In the genomic region with DNA sequence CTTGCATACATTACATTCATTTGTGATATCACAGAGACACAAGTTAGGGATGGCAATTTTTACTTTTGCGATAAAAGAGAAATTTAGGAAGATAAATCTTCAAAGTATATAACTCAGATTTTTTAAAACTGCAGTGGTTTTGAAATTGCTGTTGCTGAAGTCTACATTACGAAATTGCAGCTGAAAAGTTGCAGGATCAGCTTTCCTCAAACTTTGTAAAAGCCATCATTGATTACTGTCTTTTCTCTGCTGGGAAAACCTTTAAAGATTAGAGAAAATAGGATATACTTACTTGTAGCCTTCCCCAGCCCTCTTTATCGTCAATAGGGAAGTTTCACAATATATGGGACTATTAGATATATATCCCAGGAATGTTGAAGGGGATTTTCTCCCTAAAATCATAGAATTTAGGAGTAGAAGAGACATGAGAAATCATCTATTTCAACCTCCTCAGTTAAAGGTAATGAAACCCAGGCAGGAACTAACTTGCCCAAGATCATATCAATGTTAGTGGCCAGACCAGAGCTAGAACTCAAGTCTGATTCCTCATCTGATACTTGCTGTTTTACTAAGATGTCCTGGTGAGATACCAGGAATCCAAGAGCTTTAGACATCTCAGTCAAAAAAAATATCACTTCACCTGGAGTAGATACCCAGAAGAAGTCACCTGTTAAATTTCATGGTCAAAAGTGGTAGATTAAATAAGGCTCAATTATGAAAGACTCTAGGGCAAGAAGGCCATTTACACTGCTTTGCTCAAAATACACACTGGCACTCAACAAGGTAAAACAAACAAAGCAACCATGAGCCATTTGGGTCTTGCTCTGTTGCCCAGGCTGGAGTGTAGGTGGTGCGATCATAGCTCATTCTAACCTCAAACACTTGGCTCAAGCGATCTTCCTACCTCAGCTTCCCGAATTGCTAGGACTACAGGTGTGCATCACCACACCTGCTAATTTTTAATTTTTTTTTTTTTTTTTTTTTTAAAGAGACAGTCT, we compare ENCODE assay signal across 1 cellular context.
TF ChIP-seq lines count a peak whose summit lies in the region.

No MANE protein-coding gene starts in this region.

TF ChIP-seq in HepG2, 621 proteins besides CTCF, POLR2A, EP300 and RAD21 (continues in another document):
- TF ChIP-seq ZNF83 (CRISPR knock-in tag; IDR thresholded peaks at IDR 0.05; ENCODE audit: borderline replicate concordance) (no peak), ZNF205 (CRISPR knock-in tag; IDR thresholded peaks at IDR 0.05) (peak; percentile 98), GABPB1 (CRISPR knock-in tag; IDR thresholded peaks at IDR 0.05) (no peak), ZNF687 (CRISPR knock-in tag; IDR thresholded peaks at IDR 0.05) (no peak), SOX13 (IDR thresholded peaks at IDR 0.05) (no peak), SOX13 (CRISPR knock-in tag; conservative IDR thresholded peaks at IDR 0.05 in 1 of 2, IDR thresholded peaks at IDR 0.05 in 1 of 2) (no peak), KAT7 (CRISPR knock-in tag; IDR thresholded peaks at IDR 0.05; ENCODE audit: borderline replicate concordance) (no peak), BORCS8-MEF2B (CRISPR knock-in tag; IDR thresholded peaks at IDR 0.05) (no peak), CENPT (CRISPR knock-in tag; IDR thresholded peaks at IDR 0.05; ENCODE audit: low read depth) (no peak), ZNF3 (CRISPR knock-in tag; IDR thresholded peaks at IDR 0.05) (peak; percentile 76; the same call in 1 of the 2 replicates), ZNF18 (CRISPR knock-in tag; IDR thresholded peaks at IDR 0.05; ENCODE audit: insufficient replicate concordance) (peak; percentile 27), SCMH1 (CRISPR knock-in tag; IDR thresholded peaks at IDR 0.05; ENCODE audit: borderline replicate concordance) (no peak), ZNF558 (CRISPR knock-in tag; IDR thresholded peaks at IDR 0.05; ENCODE audit: borderline replicate concordance) (no peak), TIGD3 (CRISPR knock-in tag; IDR thresholded peaks at IDR 0.05; ENCODE audit: borderline replicate concordance) (no peak), ZNF317 (CRISPR knock-in tag; IDR thresholded peaks at IDR 0.05) (no peak), ZBTB25 (CRISPR knock-in tag; IDR thresholded peaks at IDR 0.05) (no peak), ZNF225 (CRISPR knock-in tag; IDR thresholded peaks at IDR 0.05) (no peak), POLR2AphosphoS5 (IDR thresholded peaks at IDR 0.05; ENCODE audit: low read depth, low read length) (no peak; the same call in 1 of the 2 replicates), RCOR2 (CRISPR knock-in tag; IDR thresholded peaks at IDR 0.05) (0 out of 2 replicates have a peak, but pooled peaks have one; percentile 14), EHMT2 (IDR thresholded peaks at IDR 0.05; ENCODE audit: borderline replicate concordance, low read depth, low read length) (no peak), ZNF382 (CRISPR knock-in tag; IDR thresholded peaks at IDR 0.05; ENCODE audit: borderline replicate concordance) (no peak), ZNF441 (CRISPR knock-in tag; IDR thresholded peaks at IDR 0.05; ENCODE audit: borderline replicate concordance) (no peak), MLLT10 (CRISPR knock-in tag; IDR thresholded peaks at IDR 0.05) (no peak), ADNP (CRISPR knock-in tag; IDR thresholded peaks at IDR 0.05) (no peak), HOXD1 (CRISPR knock-in tag; IDR thresholded peaks at IDR 0.05) (no peak), ZBTB42 (CRISPR knock-in tag; IDR thresholded peaks at IDR 0.05) (no peak)
- TF ChIP-seq, protein P1, sequence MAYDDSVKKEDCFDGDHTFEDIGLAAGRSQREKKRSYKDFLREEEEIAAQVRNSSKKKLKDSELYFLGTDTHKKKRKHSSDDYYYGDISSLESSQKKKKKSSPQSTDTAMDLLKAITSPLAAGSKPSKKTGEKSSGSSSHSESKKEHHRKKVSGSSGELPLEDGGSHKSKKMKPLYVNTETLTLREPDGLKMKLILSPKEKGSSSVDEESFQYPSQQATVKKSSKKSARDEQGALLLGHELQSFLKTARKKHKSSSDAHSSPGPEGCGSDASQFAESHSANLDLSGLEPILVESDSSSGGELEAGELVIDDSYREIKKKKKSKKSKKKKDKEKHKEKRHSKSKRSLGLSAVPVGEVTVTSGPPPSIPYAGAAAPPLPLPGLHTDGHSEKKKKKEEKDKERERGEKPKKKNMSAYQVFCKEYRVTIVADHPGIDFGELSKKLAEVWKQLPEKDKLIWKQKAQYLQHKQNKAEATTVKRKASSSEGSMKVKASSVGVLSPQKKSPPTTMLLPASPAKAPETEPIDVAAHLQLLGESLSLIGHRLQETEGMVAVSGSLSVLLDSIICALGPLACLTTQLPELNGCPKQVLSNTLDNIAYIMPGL (CRISPR knock-in tag; IDR thresholded peaks at IDR 0.05; ENCODE audit: borderline replicate concordance in 1 of 2, low read depth in 1 of 2) = no peak
- TF ChIP-seq, protein P2, sequence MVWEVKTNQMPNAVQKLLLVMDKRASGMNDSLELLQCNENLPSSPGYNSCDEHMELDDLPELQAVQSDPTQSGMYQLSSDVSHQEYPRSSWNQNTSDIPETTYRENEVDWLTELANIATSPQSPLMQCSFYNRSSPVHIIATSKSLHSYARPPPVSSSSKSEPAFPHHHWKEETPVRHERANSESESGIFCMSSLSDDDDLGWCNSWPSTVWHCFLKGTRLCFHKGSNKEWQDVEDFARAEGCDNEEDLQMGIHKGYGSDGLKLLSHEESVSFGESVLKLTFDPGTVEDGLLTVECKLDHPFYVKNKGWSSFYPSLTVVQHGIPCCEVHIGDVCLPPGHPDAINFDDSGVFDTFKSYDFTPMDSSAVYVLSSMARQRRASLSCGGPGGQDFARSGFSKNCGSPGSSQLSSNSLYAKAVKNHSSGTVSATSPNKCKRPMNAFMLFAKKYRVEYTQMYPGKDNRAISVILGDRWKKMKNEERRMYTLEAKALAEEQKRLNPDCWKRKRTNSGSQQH (CRISPR knock-in tag; IDR thresholded peaks at IDR 0.05; ENCODE audit: low read depth) = no peak
- TF ChIP-seq, protein P3, sequence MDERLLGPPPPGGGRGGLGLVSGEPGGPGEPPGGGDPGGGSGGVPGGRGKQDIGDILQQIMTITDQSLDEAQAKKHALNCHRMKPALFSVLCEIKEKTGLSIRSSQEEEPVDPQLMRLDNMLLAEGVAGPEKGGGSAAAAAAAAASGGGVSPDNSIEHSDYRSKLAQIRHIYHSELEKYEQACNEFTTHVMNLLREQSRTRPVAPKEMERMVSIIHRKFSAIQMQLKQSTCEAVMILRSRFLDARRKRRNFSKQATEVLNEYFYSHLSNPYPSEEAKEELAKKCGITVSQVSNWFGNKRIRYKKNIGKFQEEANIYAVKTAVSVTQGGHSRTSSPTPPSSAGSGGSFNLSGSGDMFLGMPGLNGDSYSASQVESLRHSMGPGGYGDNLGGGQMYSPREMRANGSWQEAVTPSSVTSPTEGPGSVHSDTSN (CRISPR knock-in tag; IDR thresholded peaks at IDR 0.05) = no peak
- TF ChIP-seq, protein P4, sequence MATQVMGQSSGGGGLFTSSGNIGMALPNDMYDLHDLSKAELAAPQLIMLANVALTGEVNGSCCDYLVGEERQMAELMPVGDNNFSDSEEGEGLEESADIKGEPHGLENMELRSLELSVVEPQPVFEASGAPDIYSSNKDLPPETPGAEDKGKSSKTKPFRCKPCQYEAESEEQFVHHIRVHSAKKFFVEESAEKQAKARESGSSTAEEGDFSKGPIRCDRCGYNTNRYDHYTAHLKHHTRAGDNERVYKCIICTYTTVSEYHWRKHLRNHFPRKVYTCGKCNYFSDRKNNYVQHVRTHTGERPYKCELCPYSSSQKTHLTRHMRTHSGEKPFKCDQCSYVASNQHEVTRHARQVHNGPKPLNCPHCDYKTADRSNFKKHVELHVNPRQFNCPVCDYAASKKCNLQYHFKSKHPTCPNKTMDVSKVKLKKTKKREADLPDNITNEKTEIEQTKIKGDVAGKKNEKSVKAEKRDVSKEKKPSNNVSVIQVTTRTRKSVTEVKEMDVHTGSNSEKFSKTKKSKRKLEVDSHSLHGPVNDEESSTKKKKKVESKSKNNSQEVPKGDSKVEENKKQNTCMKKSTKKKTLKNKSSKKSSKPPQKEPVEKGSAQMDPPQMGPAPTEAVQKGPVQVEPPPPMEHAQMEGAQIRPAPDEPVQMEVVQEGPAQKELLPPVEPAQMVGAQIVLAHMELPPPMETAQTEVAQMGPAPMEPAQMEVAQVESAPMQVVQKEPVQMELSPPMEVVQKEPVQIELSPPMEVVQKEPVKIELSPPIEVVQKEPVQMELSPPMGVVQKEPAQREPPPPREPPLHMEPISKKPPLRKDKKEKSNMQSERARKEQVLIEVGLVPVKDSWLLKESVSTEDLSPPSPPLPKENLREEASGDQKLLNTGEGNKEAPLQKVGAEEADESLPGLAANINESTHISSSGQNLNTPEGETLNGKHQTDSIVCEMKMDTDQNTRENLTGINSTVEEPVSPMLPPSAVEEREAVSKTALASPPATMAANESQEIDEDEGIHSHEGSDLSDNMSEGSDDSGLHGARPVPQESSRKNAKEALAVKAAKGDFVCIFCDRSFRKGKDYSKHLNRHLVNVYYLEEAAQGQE (IDR thresholded peaks at IDR 0.05; ENCODE audit: borderline replicate concordance in 1 of 2, low read depth in 1 of 2, low read length in 2 of 2) = no peak
- TF ChIP-seq, protein P5, sequence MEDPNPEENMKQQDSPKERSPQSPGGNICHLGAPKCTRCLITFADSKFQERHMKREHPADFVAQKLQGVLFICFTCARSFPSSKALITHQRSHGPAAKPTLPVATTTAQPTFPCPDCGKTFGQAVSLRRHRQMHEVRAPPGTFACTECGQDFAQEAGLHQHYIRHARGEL (CRISPR knock-in tag; IDR thresholded peaks at IDR 0.05) = no peak
- TF ChIP-seq, protein P6, sequence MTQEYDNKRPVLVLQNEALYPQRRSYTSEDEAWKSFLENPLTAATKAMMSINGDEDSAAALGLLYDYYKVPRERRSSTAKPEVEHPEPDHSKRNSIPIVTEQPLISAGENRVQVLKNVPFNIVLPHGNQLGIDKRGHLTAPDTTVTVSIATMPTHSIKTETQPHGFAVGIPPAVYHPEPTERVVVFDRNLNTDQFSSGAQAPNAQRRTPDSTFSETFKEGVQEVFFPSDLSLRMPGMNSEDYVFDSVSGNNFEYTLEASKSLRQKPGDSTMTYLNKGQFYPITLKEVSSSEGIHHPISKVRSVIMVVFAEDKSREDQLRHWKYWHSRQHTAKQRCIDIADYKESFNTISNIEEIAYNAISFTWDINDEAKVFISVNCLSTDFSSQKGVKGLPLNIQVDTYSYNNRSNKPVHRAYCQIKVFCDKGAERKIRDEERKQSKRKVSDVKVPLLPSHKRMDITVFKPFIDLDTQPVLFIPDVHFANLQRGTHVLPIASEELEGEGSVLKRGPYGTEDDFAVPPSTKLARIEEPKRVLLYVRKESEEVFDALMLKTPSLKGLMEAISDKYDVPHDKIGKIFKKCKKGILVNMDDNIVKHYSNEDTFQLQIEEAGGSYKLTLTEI (CRISPR knock-in tag; conservative IDR thresholded peaks at IDR 0.05) = no peak
